In genomic region chr3:125147491-125147820, GRCh38 we compare ENCODE assay signal across 18 cellular contexts.
DNase-seq lines count a peak whose midpoint lies in the region; ATAC-seq lines count a peak whose summit lies in the region.
"Had no signal": no experiment of that assay in that cellular context is flagged by ENCODE, and none has a peak within 500 bp of the region (broad histone marks: within the 10 kb centered on the region; RNA-seq: fewer than 3 reads in every experiment).

No MANE protein-coding gene starts in this region.

- no peaks in the 10 kb centered on the region for H3K79me1 ChIP-seq in mesendoderm (ENCODE audit: low read length)

- no peaks in the 10 kb centered on the region for H3K9me3 Mint-ChIP-seq in activated CD4-positive, alpha-beta memory T cell treated with anti-CD3 and anti-CD28 coated beads, Interleukin-2, amount 10 ng/mL, durations not matched to agents 7 days and 5 days
- H3K9me3 Mint-ChIP-seq: activated T-cell treated with anti-CD3 and anti-CD28 coated beads, Interleukin-2, amount 50 U/mL, for 4 hours; nephron; stimulated activated naive B cell treated with anti-CD40 and anti-IgM and Interleukin-4, amounts not matched to agents 10 μg/mL and 1 μg/mL and 100 μg/mL, for 72 hours had no signal

- H3K27me3 ChIP-seq in BLaER1 (peaks cover 16% of the 10 kb centered on the region; the same call in 1 of the 2 replicates), mesendoderm (ENCODE audit: insufficient read depth, low read length, poor library complexity) (no peaks in the 10 kb centered on the region), MG63 (no peaks in the 10 kb centered on the region)

- H2BK5ac ChIP-seq in mesendoderm (ENCODE audit: low read length): peak overlapping the region; percentile 31

- no peak overlapping the region for H2BK15ac ChIP-seq in mesendoderm (replicated peaks; ENCODE audit: low read depth)

- H3K4me2 ChIP-seq in BLaER1 (peak overlapping the region; percentile 77), mesendoderm (ENCODE audit: low read length) (no peak overlapping the region)

- no peak overlapping the region for H4K5ac ChIP-seq in mesendoderm (ENCODE audit: low read length)

- no peaks in the 10 kb centered on the region for H3K36me3 ChIP-seq in BLaER1
- H3K36me3 ChIP-seq in mesendoderm (ENCODE audit: control insufficient read depth, insufficient read depth, low read length): no peaks in the 10 kb centered on the region
- H3K36me3 ChIP-seq in MG63: no peaks in the 10 kb centered on the region

- H3K18ac ChIP-seq in mesendoderm (ENCODE audit: low read length): peak overlapping the region; percentile 16

- H3K23ac ChIP-seq in mesendoderm (ENCODE audit: low read length): no peak overlapping the region

- H3K4me3 ChIP-seq in BLaER1 (no peak overlapping the region), mesendoderm (ENCODE audit: low read length) (no peak overlapping the region), MG63 (no peak overlapping the region)

- H3K9ac ChIP-seq in BLaER1 (no peak overlapping the region), mesendoderm (ENCODE audit: low read length) (no peak overlapping the region)

- H2AK5ac ChIP-seq in mesendoderm (ENCODE audit: low read length): peak overlapping the region; percentile 79

- peaks cover 14% of the 10 kb centered on the region for H3K4me1 Mint-ChIP-seq in activated CD4-positive, alpha-beta memory T cell treated with anti-CD3 and anti-CD28 coated beads, Interleukin-2, amount 10 ng/mL, durations not matched to agents 7 days and 5 days

- peaks cover 78% of the 10 kb centered on the region for H3K27me3 Mint-ChIP-seq in activated CD4-positive, alpha-beta memory T cell treated with anti-CD3 and anti-CD28 coated beads, Interleukin-2, amount 10 ng/mL, durations not matched to agents 7 days and 5 days

- peak; percentile 5 for ATAC-seq in GM21786 (IDR thresholded peaks at IDR 0.05; ENCODE audit: unreplicated experiment)
- ATAC-seq: activated CD4-positive, CD25-positive, alpha-beta regulatory T cell treated with anti-CD3 and anti-CD28 coated beads, Interleukin-2, amount 50 U/mL, for 24 hours; activated T-cell treated with anti-CD3 and anti-CD28 coated beads, Interleukin-2, amount 50 U/mL, for 4 hours had no signal

- H3K56ac ChIP-seq in mesendoderm (ENCODE audit: low read length): peak overlapping the region; percentile 54

- no peak overlapping the region for H2BK120ac ChIP-seq in mesendoderm (ENCODE audit: low read depth, low read length)

- H3K9me3 ChIP-seq in BLaER1: peaks cover 6% of the 10 kb centered on the region; the same call in 1 of the 2 replicates
- no peaks in the 10 kb centered on the region for H3K9me3 ChIP-seq in MG63

- CTCF ChIA-PET in activated CD4-positive, alpha-beta memory T cell treated with anti-CD3 and anti-CD28 coated beads, Interleukin-2, amount 10 ng/mL, durations not matched to agents 7 days and 5 days (lab: Charles Lee): no interaction called here

- WGBS in mesendoderm (ENCODE audit: extremely low coverage, insufficient coverage, low lambda C conversion rate): no CpG with 5 or more reads among the region's 6 CpGs

- POLR2A ChIA-PET in activated CD4-positive, alpha-beta memory T cell treated with anti-CD3 and anti-CD28 coated beads, Interleukin-2, amount 10 ng/mL, durations not matched to agents 7 days and 5 days (lab: Charles Lee): no interaction called here

- H3K36me3 Mint-ChIP-seq in activated CD4-positive, alpha-beta memory T cell treated with anti-CD3 and anti-CD28 coated beads, Interleukin-2, amount 10 ng/mL, durations not matched to agents 7 days and 5 days (ENCODE audit: low read depth): peaks cover 9% of the 10 kb centered on the region

- H3K27ac Mint-ChIP-seq in activated CD4-positive, alpha-beta memory T cell treated with anti-CD3 and anti-CD28 coated beads, Interleukin-2, amount 10 ng/mL, durations not matched to agents 7 days and 5 days: no peak overlapping the region
- H3K27ac Mint-ChIP-seq: nephron had no signal

- DNase-seq in dermis microvascular lymphatic vessel endothelial cell (ENCODE audit: low read depth in 2 of 2): peak; percentile 32 to 51
- DNase-seq in mesendoderm: no peak
- DNase-seq in occipital lobe (lab: John Stamatoyannopoulos, UW): no peak
- no peak for DNase-seq in DMS 273 treated with DMSO at 0.1 percent for 48 hours (lab: John Stamatoyannopoulos, UW)
- no peak for DNase-seq in activated CD4-positive, alpha-beta memory T cell treated with anti-CD3 and anti-CD28 coated beads, Interleukin-2, amount 10 ng/mL, durations not matched to agents 7 days and 5 days
- no peak for DNase-seq in MG63
- DNase-seq: activated T-cell treated with anti-CD3 and anti-CD28 coated beads, Interleukin-2, amount 50 U/mL, for 4 hours; Calu3; GOT3; NCI-H510A treated with DMSO at 0.1 percent for 48 hours; stimulated activated naive B cell treated with anti-CD40 and anti-IgM and Interleukin-4, amounts not matched to agents 10 μg/mL and 1 μg/mL and 100 μg/mL, for 72 hours; T-helper 1 cell had no signal

- H3K4me3 Mint-ChIP-seq in activated CD4-positive, alpha-beta memory T cell treated with anti-CD3 and anti-CD28 coated beads, Interleukin-2, amount 10 ng/mL, durations not matched to agents 7 days and 5 days: no peak overlapping the region
- H3K4me3 Mint-ChIP-seq: activated T-cell treated with anti-CD3 and anti-CD28 coated beads, Interleukin-2, amount 50 U/mL, for 4 hours; nephron had no signal

- peaks cover 19% of the 10 kb centered on the region for H4K20me1 ChIP-seq in BLaER1

- no peaks in the 10 kb centered on the region for H3K79me2 ChIP-seq in mesendoderm (ENCODE audit: control insufficient read depth, insufficient read depth, low read length)

- H4K8ac ChIP-seq in mesendoderm (ENCODE audit: low read depth, low read length): no peak overlapping the region

- peaks cover 77% of the 10 kb centered on the region for H3K4me1 ChIP-seq in BLaER1
- peaks cover 17% of the 10 kb centered on the region for H3K4me1 ChIP-seq in mesendoderm (ENCODE audit: control insufficient read depth, low read depth, low read length)

- H3K27ac ChIP-seq in BLaER1 (no peak overlapping the region), mesendoderm (ENCODE audit: low read depth, low read length) (no peak overlapping the region)
- H3K27ac ChIP-seq: epithelial cell of prostate, RWPE1 had no signal

- no peak overlapping the region for H3K4ac ChIP-seq in mesendoderm (ENCODE audit: low read depth, low read length)

Comparison
In these comparisons a context has a peak if more than half of its experiments do, and no peak if none do; other contexts are left out.
1. DNase-seq: peak in dermis microvascular lymphatic vessel endothelial cell (2 of 2); none in mesendoderm (single experiment), occipital lobe (single experiment), DMS 273 treated with DMSO at 0.1 percent for 48 hours (single experiment), activated CD4-positive, alpha-beta memory T cell treated with anti-CD3 and anti-CD28 coated beads, Interleukin-2, amount 10 ng/mL, durations not matched to agents 7 days and 5 days (single experiment) and MG63 (single experiment).